20 cellular contexts compared by ENCODE assay signal in the genomic region with DNA sequence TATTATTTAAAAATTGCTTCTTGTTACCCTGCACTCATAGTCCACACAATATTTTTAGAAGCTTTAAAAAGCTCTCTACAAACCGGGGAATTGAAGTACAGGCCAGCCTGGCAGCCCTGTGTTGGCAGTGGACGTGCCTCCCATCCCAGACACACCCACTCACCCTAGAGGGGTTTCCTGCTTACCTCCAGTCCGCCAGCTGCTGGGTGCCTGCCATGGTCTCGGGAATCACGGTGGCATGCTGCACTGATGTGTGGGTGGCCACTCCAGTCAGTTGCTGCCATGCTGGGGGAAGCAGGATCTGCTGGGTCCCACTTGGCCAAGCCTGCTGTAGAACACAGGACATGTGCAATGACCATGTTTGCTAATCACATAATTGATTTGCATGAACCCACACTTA.
"Had no signal": no experiment of that assay in that cellular context is flagged by ENCODE, and none has a peak within 500 bp of the region (broad histone marks: within the 10 kb centered on the region; RNA-seq: fewer than 3 reads in every experiment).

No MANE protein-coding gene starts in this region.

- H3K36me3 ChIP-seq: breast epithelium had no signal

- ATAC-seq: activated naive CD4-positive, alpha-beta T cell treated with anti-CD3 and anti-CD28 coated beads, Interleukin-2, amount 50 U/mL, for 72 hours; activated T-cell treated with anti-CD3 and anti-CD28 coated beads, Interleukin-2, amount 50 U/mL, for 72 hours; gastrocnemius medialis; left colon; lower lobe of right lung; stimulated activated naive B cell treated with anti-CD40 and anti-IgM and Interleukin-4, amounts not matched to agents 10 μg/mL and 1 μg/mL and 100 μg/mL, for 72 hours had no signal

- DNase-seq: activated CD4-positive, alpha-beta T cell treated with anti-CD3 and anti-CD28 coated beads for 4 hours; activated CD4-positive, alpha-beta T cell treated with anti-CD3 and anti-CD28 coated beads, Interleukin-2, amount 50 U/mL, for 48 hours; activated naive CD4-positive, alpha-beta T cell; activated T-cell treated with anti-CD3 and anti-CD28 coated beads, Interleukin-2, amount 50 U/mL, for 72 hours; effector CD8-positive, alpha-beta T cell; gastrocnemius medialis; glutamatergic neuron; hippocampal formation; left colon; lower lobe of right lung; mesendoderm; sigmoid colon; stimulated activated CD4-positive, alpha-beta T cell treated with anti-CD3 and anti-CD28 coated beads, Interleukin-1b, Interleukin-23, amount 100 ng/mL, for 48 hours; stimulated activated naive B cell treated with anti-CD40 and anti-IgM and Interleukin-4, amounts not matched to agents 10 μg/mL and 1 μg/mL and 100 μg/mL, for 72 hours; stomach had no signal

- H3K4me2 ChIP-seq: smooth muscle cell had no signal

- H3K27ac ChIP-seq: breast epithelium, gastrocnemius medialis, lower lobe of right lung, sigmoid colon, stomach, suprapubic skin, tibial nerve had no signal

- H3K4me1 ChIP-seq: breast epithelium, gastrocnemius medialis, lower lobe of right lung, sigmoid colon, suprapubic skin, tibial nerve had no signal

- H3K27me3 ChIP-seq: breast epithelium, gastrocnemius medialis, sigmoid colon, stomach, suprapubic skin, tibial nerve had no signal

- H3K9me3 ChIP-seq: breast epithelium, gastrocnemius medialis, lower lobe of right lung, sigmoid colon, stomach, suprapubic skin, tibial nerve had no signal

- H3K4me3 ChIP-seq: breast epithelium, gastrocnemius medialis, lower lobe of right lung, sigmoid colon, smooth muscle cell, stomach, suprapubic skin, tibial nerve had no signal
